In genomic region chr19:30543243-30543945, GRCh38 we compare ENCODE assay signal across 1 cellular context.
TF ChIP-seq lines count a peak whose summit lies in the region.

No MANE protein-coding gene starts in this region.

TF ChIP-seq in A549, 52 proteins besides CTCF, POLR2A, EP300 and RAD21 (continued from another document):
- TF ChIP-seq ATOH8 (CRISPR knock-in tag; IDR thresholded peaks at IDR 0.05; ENCODE audit: low read depth) (no peak), CHD2 (IDR thresholded peaks at IDR 0.05; ENCODE audit: low read length, partially characterized antibody) (no peak), PBX3 (IDR thresholded peaks at IDR 0.05) (no peak), CEBPB (IDR thresholded peaks at IDR 0.05) (no peak)
